8 cellular contexts compared by ENCODE assay signal in genomic region chr10:102151774-102152544, GRCh38. TPM values are rescaled to one million over a fixed set of nuclear protein-coding genes. Genes with fewer than 3 reads are reported as not detected.
DNase-seq lines count a peak whose midpoint lies in the region; ATAC-seq, FAIRE-seq and TF ChIP-seq lines count a peak whose summit lies in the region.

Gene NOLC1 (plus strand): TSS chr10:102152389. CDS start chr10:102152411, 22 bp downstream.

- peak within 1 kb of the TSS; percentile 92 for H3K9ac ChIP-seq in OCI-LY3 (ENCODE audit: low read length)

- peak within 1 kb of the TSS; percentile 90 for H3K27ac ChIP-seq in OCI-LY3 (ENCODE audit: low read length)
- H3K27ac ChIP-seq in mesodermal cell (ENCODE audit: low read depth, low read length, severe bottlenecking), result peak within 1 kb of the TSS; percentile 99

- H3K79me2 ChIP-seq in OCI-LY3 (ENCODE audit: low read length), result peaks cover 55% of the 10 kb centered on the region

- peak; percentile 97 for FAIRE-seq in endometrium (lab: Jason Lieb, UNC)

- WGBS in mesodermal cell (ENCODE audit: insufficient coverage in 2 of 2), 2 experiments, result 1 to 2% methylated on average over 51 to 52 of the region's 59 CpGs

- peaks cover 2% of the 10 kb centered on the region; the same call in 1 of the 2 replicates for H4K20me1 ChIP-seq in OCI-LY3 (ENCODE audit: insufficient read depth, low read length)

- no peaks in the 10 kb centered on the region for H3K9me3 ChIP-seq in OCI-LY3 (ENCODE audit: insufficient read depth, low read length)
- no peaks in the 10 kb centered on the region for H3K9me3 ChIP-seq in mesodermal cell (ENCODE audit: control insufficient read depth, low read length)

- DNase-seq in D341Med (ENCODE audit: low spot score) (peak; percentile 89), HuH-7 (ENCODE audit: low spot score) (peak; percentile 90)
- DNase-seq in activated CD8-positive, alpha-beta memory T cell treated with anti-CD3 and anti-CD28 coated beads, Interleukin-2, amount 50 U/mL, for 48 hours, result peak; percentile 100
- DNase-seq in stimulated activated CD8-positive, alpha-beta memory T cell treated with anti-CD3 and anti-CD28 coated beads, Interleukin-15, amount 100 ng/mL, for 4 hours (ENCODE audit: low read depth in 2 of 2), result peak; percentile 100

- H3K4me2 ChIP-seq in OCI-LY3 (ENCODE audit: low read length), result peak within 1 kb of the TSS; percentile 88

- H2AFZ ChIP-seq in OCI-LY3 (ENCODE audit: low read depth, low read length), result no peak within 1 kb of the TSS

- H3K27me3 ChIP-seq in OCI-LY3 (ENCODE audit: low read depth, low read length), result no peaks in the 10 kb centered on the region

- TF ChIP-seq CTCF in OCI-LY3 (IDR thresholded peaks at IDR 0.05; ENCODE audit: low read depth, low read length), result no peak

- H3K4me1 ChIP-seq in OCI-LY3 (ENCODE audit: low read length), result peaks cover 19% of the 10 kb centered on the region
- peaks cover 27% of the 10 kb centered on the region for H3K4me1 ChIP-seq in mesodermal cell (ENCODE audit: control insufficient read depth, insufficient read depth, low read length, poor library complexity, severe bottlenecking)

- peak; percentile 87 for ATAC-seq in GM21515 (IDR thresholded peaks at IDR 0.05; ENCODE audit: unreplicated experiment)

- H3K4me3 ChIP-seq in OCI-LY3 (ENCODE audit: low read length), result peak within 1 kb of the TSS; percentile 94
- H3K4me3 ChIP-seq in mesodermal cell (ENCODE audit: extremely low read depth, insufficient read depth, low read length, poor library complexity, severe bottlenecking), result peak within 1 kb of the TSS; percentile 88

- H3K36me3 ChIP-seq in OCI-LY3 (replicated peaks; ENCODE audit: low read depth, low read length) (peaks cover 25% of the 10 kb centered on the region), mesodermal cell (ENCODE audit: control insufficient read depth, insufficient read depth, low read length) (peaks cover 68% of the 10 kb centered on the region)

RNA-seq across cellular contexts. Expression of gene NOLC1, which starts in this region (rescaled TPM):
- 70.5 TPM for polyA plus RNA-seq in mesodermal cell (2013, experiment 1 of 2)
- 72.1 TPM for polyA plus RNA-seq in mesodermal cell (2013, experiment 2 of 2)

Comparison
In these comparisons a context has a peak if more than half of its experiments do, and no peak if none do; other contexts are left out.
1. Peak in every context shown above with its lines: DNase-seq, ATAC-seq, H3K4me3 ChIP-seq and H3K27ac ChIP-seq.